ENCODE assay signal across 8 cellular contexts in the genomic region with DNA sequence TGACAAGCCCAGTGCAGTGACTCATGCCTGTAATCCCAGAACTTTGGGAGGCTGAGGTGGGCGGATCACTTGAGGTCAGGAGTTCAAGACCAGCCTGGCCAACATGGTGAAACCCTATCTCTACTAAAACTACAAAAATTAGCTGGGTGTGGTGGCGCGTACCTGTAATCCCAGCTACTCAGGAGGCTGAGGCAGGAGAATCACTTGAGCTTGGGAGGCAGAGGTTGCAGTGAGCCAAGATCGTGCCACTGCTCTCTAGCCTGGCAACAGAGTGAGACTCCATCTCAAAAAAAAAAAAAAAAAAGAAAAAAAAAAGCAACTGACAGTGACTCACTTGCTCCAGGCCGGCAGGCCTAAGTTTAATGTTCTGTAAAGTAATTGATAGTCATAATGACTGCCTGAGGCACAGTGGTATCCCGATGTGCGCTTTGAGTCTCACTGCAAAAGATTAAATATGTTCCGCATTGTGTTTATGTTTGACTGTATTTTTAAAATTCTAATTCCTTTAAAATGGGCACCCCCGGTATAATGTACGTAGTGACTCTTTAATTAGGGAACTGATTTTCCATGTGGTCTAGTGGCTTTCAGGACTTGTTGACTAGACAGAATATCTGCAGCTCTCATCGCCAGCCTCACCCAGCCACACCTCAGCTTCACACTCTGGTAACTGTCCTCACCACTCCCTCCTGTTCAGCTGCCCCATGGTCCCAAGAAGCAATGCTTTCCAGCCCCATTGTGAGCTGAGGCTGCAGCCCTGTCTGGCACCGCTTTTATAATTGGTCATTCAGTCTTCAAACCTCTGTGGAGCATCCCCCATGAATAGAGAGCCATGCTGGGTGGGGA. TPM values are rescaled to one million over a fixed set of nuclear protein-coding genes. Genes with fewer than 3 reads are reported as not detected.
DNase-seq lines count a peak whose midpoint lies in the region; ATAC-seq and TF ChIP-seq lines count a peak whose summit lies in the region.
"Not testable (repeated sequence)": the region's sequence is repeated elsewhere in the genome, so short reads cannot be mapped to it uniquely, and the experiment has no call there.

No MANE protein-coding gene starts in this region.

- POLR2A ChIA-PET in CD8-positive, alpha-beta T cell (lab: Charles Lee): interaction anchor here (0.6 to 3.0 kb wide), 5 partner anchors 24 to 167 kb away, joined by 3 to 23 read pairs (median 3); a partner anchor contains a TSS
- POLR2A ChIA-PET in RWPE1 (lab: Yijun Ruan, JAX; ENCODE audit: low non-redundant PET): interaction anchor here (0.6 kb wide), 1 partner anchor 91 kb away, joined by 3 read pairs; no protein-coding TSS in a partner anchor
- POLR2A ChIA-PET in activated CD8-positive, alpha-beta T cell treated with anti-CD3 and anti-CD28 coated beads for 36 hours (lab: Charles Lee): interaction anchor here (0.7 to 1.8 kb wide), 5 partner anchors 43 to 419 kb away, joined by 3 to 10 read pairs (median 4); no protein-coding TSS in a partner anchor
- POLR2A ChIA-PET in MCF 10A (lab: Yijun Ruan, JAX): interaction anchor here (1.1 to 1.2 kb wide), 2 partner anchors 29 to 70 kb away, joined by 3 read pairs; no protein-coding TSS in a partner anchor

- not testable (repeated sequence) for H3K36me3 ChIP-seq in CD8-positive, alpha-beta T cell (ENCODE audit: insufficient read depth, low read length); gastroesophageal sphincter; testis (ENCODE audit: low read depth, missing control alignments)

- not testable (repeated sequence) for BruUV-seq in MCF 10A (replicated peaks; lab: Mats Ljungman, UMichigan)

- not testable (repeated sequence) for ATAC-seq in CD8-positive, alpha-beta T cell; gastroesophageal sphincter
- ATAC-seq in activated CD8-positive, alpha-beta T cell treated with anti-CD3 and anti-CD28 coated beads for 36 hours: peak; percentile 49

- not testable (repeated sequence) for H3K36me3 Mint-ChIP-seq in CD8-positive, alpha-beta T cell; activated CD8-positive, alpha-beta T cell treated with anti-CD3 and anti-CD28 coated beads for 36 hours (ENCODE audit: low read depth); MCF 10A (ENCODE audit: insufficient read depth, unreplicated experiment); neural crest cell (ENCODE audit: low read depth)

- peak overlapping the region; percentile 94 for H3K27ac Mint-ChIP-seq in CD8-positive, alpha-beta T cell
- H3K27ac Mint-ChIP-seq in activated CD8-positive, alpha-beta T cell treated with anti-CD3 and anti-CD28 coated beads for 36 hours: peak overlapping the region; percentile 95
- H3K27ac Mint-ChIP-seq in MCF 10A (ENCODE audit: low read depth, unreplicated experiment): peak overlapping the region; percentile 11
- peak overlapping the region; percentile 2 for H3K27ac Mint-ChIP-seq in neural crest cell (ENCODE audit: unreplicated experiment)

- H3K4me3 ChIP-seq in CD8-positive, alpha-beta T cell (ENCODE audit: low read depth, low read length); gastroesophageal sphincter; testis: not testable (repeated sequence)

- CTCF ChIA-PET in CD8-positive, alpha-beta T cell (lab: Charles Lee): interaction anchor here (1.0 to 7.1 kb wide), 6 partner anchors 19 to 178 kb away, joined by 3 to 74 read pairs (median 4); no protein-coding TSS in a partner anchor
- CTCF ChIA-PET in RWPE1 (lab: Yijun Ruan, JAX): interaction anchor here (0.6 to 1.0 kb wide), 3 partner anchors 43 to 167 kb away, joined by 3 to 5 read pairs (median 3); no protein-coding TSS in a partner anchor
- CTCF ChIA-PET in activated CD8-positive, alpha-beta T cell treated with anti-CD3 and anti-CD28 coated beads for 36 hours (lab: Charles Lee): interaction anchor here (0.9 to 19.1 kb wide), 10 partner anchors 10 to 176 kb away, joined by 3 to 189 read pairs (median 4); a partner anchor contains a TSS
- CTCF ChIA-PET in MCF 10A (lab: Yijun Ruan, JAX): interaction anchor here (0.6 to 3.1 kb wide), 7 partner anchors 7 to 75 kb away, joined by 3 to 12 read pairs (median 3); no protein-coding TSS in a partner anchor

- not testable (repeated sequence) for H3K27ac ChIP-seq in CD8-positive, alpha-beta T cell (ENCODE audit: low read depth, low read length); RWPE1
- H3K27ac ChIP-seq in gastroesophageal sphincter: peak overlapping the region in 3 of 4 donors; percentile 76 to 80 (median 77)
- peak overlapping the region; percentile 27 to 76 for H3K27ac ChIP-seq in testis

- H3K4me1 Mint-ChIP-seq in CD8-positive, alpha-beta T cell (ENCODE audit: low read depth): peaks cover 65% of the 10 kb centered on the region
- H3K4me1 Mint-ChIP-seq in activated CD8-positive, alpha-beta T cell treated with anti-CD3 and anti-CD28 coated beads for 36 hours (ENCODE audit: low read depth): peaks cover 52% of the 10 kb centered on the region
- H3K4me1 Mint-ChIP-seq in MCF 10A (ENCODE audit: insufficient read depth, unreplicated experiment): not testable (repeated sequence)
- peaks cover 36% of the 10 kb centered on the region for H3K4me1 Mint-ChIP-seq in neural crest cell

- TF ChIP-seq RAD21 in Ishikawa (IDR thresholded peaks at IDR 0.05; ENCODE audit: low read depth): not testable (repeated sequence)

- peak overlapping the region; percentile 69 for H3K4me3 Mint-ChIP-seq in CD8-positive, alpha-beta T cell
- H3K4me3 Mint-ChIP-seq in activated CD8-positive, alpha-beta T cell treated with anti-CD3 and anti-CD28 coated beads for 36 hours; MCF 10A (ENCODE audit: unreplicated experiment); neural crest cell: not testable (repeated sequence)

- TF ChIP-seq EP300 in Ishikawa (IDR thresholded peaks at IDR 0.05; ENCODE audit: borderline replicate concordance); gastroesophageal sphincter (IDR thresholded peaks at IDR 0.05): not testable (repeated sequence)

- H3K27me3 Mint-ChIP-seq in CD8-positive, alpha-beta T cell (ENCODE audit: low read depth); activated CD8-positive, alpha-beta T cell treated with anti-CD3 and anti-CD28 coated beads for 36 hours; MCF 10A (ENCODE audit: insufficient read depth, unreplicated experiment); neural crest cell (ENCODE audit: low read depth): not testable (repeated sequence)

- not testable (repeated sequence) for H3K9me3 Mint-ChIP-seq in CD8-positive, alpha-beta T cell; activated CD8-positive, alpha-beta T cell treated with anti-CD3 and anti-CD28 coated beads for 36 hours; MCF 10A (ENCODE audit: unreplicated experiment); neural crest cell

- peak in 1 of 7 experiments; percentile 13 for DNase-seq in CD8-positive, alpha-beta T cell
- DNase-seq in RWPE1 (ENCODE audit: low spot score) (peak; percentile 68), MCF 10A (ENCODE audit: unreplicated experiment) (peak; percentile 21)
- peak; percentile 63 for DNase-seq in activated CD8-positive, alpha-beta T cell treated with anti-CD3 and anti-CD28 coated beads for 36 hours
- not testable (repeated sequence) for DNase-seq in neural crest cell (ENCODE audit: low read depth, low spot score); testis

- TF ChIP-seq POLR2A in gastroesophageal sphincter (IDR thresholded peaks at IDR 0.05); testis (IDR thresholded peaks at IDR 0.05): not testable (repeated sequence)

- peaks cover 48% of the 10 kb centered on the region for H3K4me1 ChIP-seq in CD8-positive, alpha-beta T cell (ENCODE audit: insufficient read depth, low read length)
- H3K4me1 ChIP-seq in gastroesophageal sphincter (peaks cover 0 to 57% (median 13%) of the 10 kb centered on the region in 3 donors), testis (peaks cover 14% of the 10 kb centered on the region)

- H3K9me3 ChIP-seq in CD8-positive, alpha-beta T cell (ENCODE audit: low read length); gastroesophageal sphincter; testis: not testable (repeated sequence)

- H3K27me3 ChIP-seq in CD8-positive, alpha-beta T cell (ENCODE audit: insufficient read depth, low read length); gastroesophageal sphincter; testis: not testable (repeated sequence)

- TF ChIP-seq CTCF in CD8-positive, alpha-beta T cell (IDR thresholded peaks at IDR 0.05); RWPE1 (conservative IDR thresholded peaks at IDR 0.05; ENCODE audit: low read depth); activated CD8-positive, alpha-beta T cell treated with anti-CD3 and anti-CD28 coated beads for 36 hours (IDR thresholded peaks at IDR 0.05); MCF 10A (IDR thresholded peaks at IDR 0.05; ENCODE audit: unreplicated experiment); gastroesophageal sphincter (IDR thresholded peaks at IDR 0.05); neural crest cell (conservative IDR thresholded peaks at IDR 0.05); testis (IDR thresholded peaks at IDR 0.05): not testable (repeated sequence)

- 51 to 70% methylated on average over 7 to 10 of the region's 12 CpGs for WGBS in gastroesophageal sphincter (ENCODE audit: low coverage in 1 of 2), 2 donors
- 86 to 87% methylated on average over 12 of the region's 12 CpGs for WGBS in testis, 2 donors

- intact Hi-C loops in CD8-positive, alpha-beta T cell (cut with DNase I, micrococcal nuclease): loop anchor here in 1 of 2 experiments (10.0 kb wide), 1 partner anchor 155 kb away; a partner anchor contains a TSS
- intact Hi-C loops in activated CD8-positive, alpha-beta T cell treated with anti-CD3 and anti-CD28 coated beads for 36 hours (cut with micrococcal nuclease); MCF 10A (cut with micrococcal nuclease): not testable (repeated sequence)
- intact Hi-C loops in testis (cut with DNase I; ENCODE audit: low total_unique reads): loop anchor here (10.0 kb wide), 1 partner anchor 55 kb away; no protein-coding TSS in a partner anchor

RNA-seq across cellular contexts. Expression of a gene that starts 24.9 kb away (rescaled TPM):
- total RNA-seq in CD8-positive, alpha-beta T cell: 10 to 100 TPM; 26.3 to 27.0 TPM
- 100 to 1,000 TPM; 363 to 381 TPM for total RNA-seq in activated CD8-positive, alpha-beta T cell treated with anti-CD3 and anti-CD28 coated beads for 36 hours
- total RNA-seq in MCF 10A (2022): 122 and 134 TPM in 2 replicates
- total RNA-seq in gastroesophageal sphincter: 100 to 1,000 TPM in 3 of 4 donors, 10 to 100 TPM in 1; 98.7 to 108 (median 102) TPM
- total RNA-seq in neural crest cell: 248 and 256 TPM in 2 replicates
- total RNA-seq in testis: 100 to 1,000 TPM in 1 of 2 donors, 10 to 100 TPM in 1; 69.1 to 103 TPM
- polyA plus RNA-seq in testis (ENCODE audit: insufficient read depth, low read depth, low replicate concordance): 95.1 TPM

RNA-seq across cellular contexts. Expression of a gene that starts 27.7 kb away (rescaled TPM):
- 10 to 100 TPM; 28.1 to 28.6 TPM for total RNA-seq in CD8-positive, alpha-beta T cell
- 1 to 10 TPM; 6.4 to 6.7 TPM for total RNA-seq in activated CD8-positive, alpha-beta T cell treated with anti-CD3 and anti-CD28 coated beads for 36 hours
- total RNA-seq in MCF 10A (2022) (18.8 and 19.6 TPM in 2 replicates), gastroesophageal sphincter (100 to 1,000 TPM in 2 of 4 donors, 10 to 100 TPM in 2; 56.0 to 124 (median 92.2) TPM), neural crest cell (42.1 and 44.1 TPM in 2 replicates), testis (10 to 100 TPM; 51.2 to 62.3 TPM)
- polyA plus RNA-seq in testis (ENCODE audit: insufficient read depth, low read depth, low replicate concordance): 32.3 TPM

Comparison
In these comparisons a context has a peak if more than half of its experiments do, and no peak if none do; other contexts are left out.
1. H3K27ac Mint-ChIP-seq: peak in every context shown above with its lines; median percentile 95 in activated CD8-positive, alpha-beta T cell treated with anti-CD3 and anti-CD28 coated beads for 36 hours; 94 in CD8-positive, alpha-beta T cell; 11 in MCF 10A; 2 in neural crest cell.